Comparison of ENCODE assay signal across 18 cellular contexts in the genomic region with DNA sequence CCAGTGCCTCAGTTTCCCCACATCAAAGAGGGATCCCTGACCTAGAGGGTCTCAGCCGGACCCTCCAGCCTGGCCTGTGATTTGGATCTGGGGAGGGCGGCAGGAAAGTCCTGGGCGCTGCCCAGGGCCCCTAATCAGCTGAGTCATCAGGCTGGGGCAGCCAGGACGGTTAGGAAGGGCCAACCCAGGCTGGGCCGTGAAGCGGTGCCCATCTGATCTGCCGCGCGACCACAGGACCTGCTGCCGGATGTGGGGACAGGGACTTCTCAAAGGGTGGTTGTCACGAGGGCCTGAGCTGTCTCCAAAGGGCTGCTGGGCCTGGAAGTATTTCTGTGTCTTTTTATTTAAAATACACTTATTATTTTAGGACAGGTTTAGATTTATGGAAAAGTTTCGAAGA. TPM values are rescaled to one million over a fixed set of nuclear protein-coding genes. Genes with fewer than 3 reads are reported as not detected.
A peak's percentile ranks its signal among the peaks of the same experiment; 100 is the strongest.
DNase-seq lines count a peak whose midpoint lies in the region; ATAC-seq and TF ChIP-seq lines count a peak whose summit lies in the region.
"Had no signal": no experiment of that assay in that cellular context is flagged by ENCODE, and none has a peak within 500 bp of the region (broad histone marks: within the 10 kb centered on the region; RNA-seq: fewer than 3 reads in every experiment).

No MANE protein-coding gene starts in this region.

- H3K27me3 ChIP-seq in heart right ventricle (peaks cover 0 to 21% (median 7%) of the 10 kb centered on the region in 7 donors), RWPE2 (ENCODE audit: insufficient read depth, poor library complexity, severe bottlenecking) (peaks cover 21% of the 10 kb centered on the region), upper lobe of right lung (peaks cover 8% of the 10 kb centered on the region)
- H3K27me3 ChIP-seq: testis had no signal

- WGBS in heart right ventricle, 2 donors = 65 to 73% methylated on average over 10 to 12 of the region's 12 CpGs

- no peaks in the 10 kb centered on the region for H3K9me3 ChIP-seq in heart right ventricle
- H3K9me3 ChIP-seq in RWPE2 (ENCODE audit: severe bottlenecking) = no peaks in the 10 kb centered on the region
- no peaks in the 10 kb centered on the region for H3K9me3 ChIP-seq in upper lobe of right lung
- H3K9me3 ChIP-seq: gastroesophageal sphincter, testis had no signal

- no peak for TF ChIP-seq POLR2A in erythroblast (IDR thresholded peaks at IDR 0.05; ENCODE audit: low read length)

- DNase-seq in Right ventricle myocardium superior (peak; percentile 36), heart right ventricle (no peak), RWPE2 (ENCODE audit: low spot score) (peak; percentile 54), erythroblast (lab: John Stamatoyannopoulos, UW) (peak; percentile 41 to 50), upper lobe of right lung (no peak), SKM-1 (lab: John Stamatoyannopoulos, UW; ENCODE audit: unreplicated experiment) (no peak)
- DNase-seq in activated T-helper 2 cell treated with anti-CD3 and anti-CD28 coated beads, Interferon-gamma antibody, Interleukin-2, Interleukin-4, amounts not matched to agents 10 μg/mL and 5 μg/mL and 100 μg/mL, durations not matched to agents 14 hours and 24 hours and 36 hours (ENCODE audit: low spot score) = no peak
- DNase-seq: DMS 273 treated with DMSO at 0.1 percent for 48 hours, endodermal cell, NCI-H1417, PC-3, testis had no signal

- TF ChIP-seq CTCF in heart right ventricle (IDR thresholded peaks at IDR 0.05) (no peak), RWPE2 (IDR thresholded peaks at IDR 0.05; ENCODE audit: poor library complexity, severe bottlenecking) (no peak), upper lobe of right lung (IDR thresholded peaks at IDR 0.05) (no peak)

- H3K27me3 Mint-ChIP-seq in activated T-helper 2 cell treated with anti-CD3 and anti-CD28 coated beads, Interferon-gamma antibody, Interleukin-2, Interleukin-4, amounts not matched to agents 10 μg/mL and 5 μg/mL and 100 μg/mL, durations not matched to agents 14 hours and 24 hours and 36 hours (ENCODE audit: low read depth) = peaks cover 2% of the 10 kb centered on the region

- H3K27ac Mint-ChIP-seq in activated T-helper 2 cell treated with anti-CD3 and anti-CD28 coated beads, Interferon-gamma antibody, Interleukin-2, Interleukin-4, amounts not matched to agents 10 μg/mL and 5 μg/mL and 100 μg/mL, durations not matched to agents 14 hours and 24 hours and 36 hours = no peak overlapping the region
- H3K27ac Mint-ChIP-seq: activated naive CD4-positive, alpha-beta T cell treated with anti-CD3 and anti-CD28 coated beads, Interleukin-2, amount 50 U/mL, for 24 hours; endodermal cell had no signal

- no peak for ATAC-seq in Right ventricle myocardium superior (ENCODE audit: poor library complexity)
- ATAC-seq in heart right ventricle = no peak
- ATAC-seq in RWPE2 (ENCODE audit: low read depth) = no peak
- peak; percentile 4 for ATAC-seq in upper lobe of right lung
- ATAC-seq in esophagus mucosa = no peak
- ATAC-seq: gastroesophageal sphincter, PC-3 had no signal

- H3K36me3 ChIP-seq in heart right ventricle (no peaks in the 10 kb centered on the region), RWPE2 (ENCODE audit: low read depth) (no peaks in the 10 kb centered on the region), upper lobe of right lung (no peaks in the 10 kb centered on the region)
- H3K36me3 ChIP-seq: gastroesophageal sphincter had no signal

- no peaks in the 10 kb centered on the region for H3K9me3 Mint-ChIP-seq in activated T-helper 2 cell treated with anti-CD3 and anti-CD28 coated beads, Interferon-gamma antibody, Interleukin-2, Interleukin-4, amounts not matched to agents 10 μg/mL and 5 μg/mL and 100 μg/mL, durations not matched to agents 14 hours and 24 hours and 36 hours
- H3K9me3 Mint-ChIP-seq: activated naive CD4-positive, alpha-beta T cell treated with anti-CD3 and anti-CD28 coated beads, Interleukin-2, amount 50 U/mL, for 24 hours; endodermal cell had no signal

- H3K4me3 Mint-ChIP-seq in activated T-helper 2 cell treated with anti-CD3 and anti-CD28 coated beads, Interferon-gamma antibody, Interleukin-2, Interleukin-4, amounts not matched to agents 10 μg/mL and 5 μg/mL and 100 μg/mL, durations not matched to agents 14 hours and 24 hours and 36 hours (ENCODE audit: low read depth) = no peak overlapping the region
- H3K4me3 Mint-ChIP-seq: activated naive CD4-positive, alpha-beta T cell treated with anti-CD3 and anti-CD28 coated beads, Interleukin-2, amount 50 U/mL, for 24 hours; endodermal cell had no signal

- H3K4me1 Mint-ChIP-seq in activated T-helper 2 cell treated with anti-CD3 and anti-CD28 coated beads, Interferon-gamma antibody, Interleukin-2, Interleukin-4, amounts not matched to agents 10 μg/mL and 5 μg/mL and 100 μg/mL, durations not matched to agents 14 hours and 24 hours and 36 hours (ENCODE audit: low read depth) = no peaks in the 10 kb centered on the region
- H3K4me1 Mint-ChIP-seq: activated naive CD4-positive, alpha-beta T cell treated with anti-CD3 and anti-CD28 coated beads, Interleukin-2, amount 50 U/mL, for 24 hours; endodermal cell had no signal

- no peaks in the 10 kb centered on the region for H3K36me3 Mint-ChIP-seq in activated T-helper 2 cell treated with anti-CD3 and anti-CD28 coated beads, Interferon-gamma antibody, Interleukin-2, Interleukin-4, amounts not matched to agents 10 μg/mL and 5 μg/mL and 100 μg/mL, durations not matched to agents 14 hours and 24 hours and 36 hours (ENCODE audit: low read depth)
- H3K36me3 Mint-ChIP-seq: activated naive CD4-positive, alpha-beta T cell treated with anti-CD3 and anti-CD28 coated beads, Interleukin-2, amount 50 U/mL, for 24 hours had no signal

- intact Hi-C loops in Right ventricle myocardium superior (cut with DNase I) = no loop called here
- intact Hi-C loops in heart right ventricle (cut with DNase I) = no loop called here
- intact Hi-C loops in upper lobe of right lung (cut with DNase I) = no loop called here
- intact Hi-C loops in activated T-helper 2 cell treated with anti-CD3 and anti-CD28 coated beads, Interferon-gamma antibody, Interleukin-2, Interleukin-4, amounts not matched to agents 10 μg/mL and 5 μg/mL and 100 μg/mL, durations not matched to agents 14 hours and 24 hours and 36 hours (cut with micrococcal nuclease) = no loop called here

- no peak overlapping the region for H3K4me3 ChIP-seq in heart right ventricle
- H3K4me3 ChIP-seq in RWPE2 (ENCODE audit: severe bottlenecking) = no peak overlapping the region
- no peak overlapping the region for H3K4me3 ChIP-seq in upper lobe of right lung
- H3K4me3 ChIP-seq: gastroesophageal sphincter, testis had no signal

- H3K27ac ChIP-seq in heart right ventricle (no peak overlapping the region), RWPE2 (ENCODE audit: poor library complexity, severe bottlenecking) (no peak overlapping the region), upper lobe of right lung (no peak overlapping the region)
- H3K27ac ChIP-seq: gastroesophageal sphincter, parathyroid adenoma, testis had no signal

- H3K4me1 ChIP-seq in heart right ventricle = no peaks in the 10 kb centered on the region
- no peaks in the 10 kb centered on the region for H3K4me1 ChIP-seq in RWPE2 (ENCODE audit: insufficient read depth, poor library complexity, severe bottlenecking)
- no peaks in the 10 kb centered on the region for H3K4me1 ChIP-seq in upper lobe of right lung
- H3K4me1 ChIP-seq: gastroesophageal sphincter, parathyroid adenoma, testis had no signal

RNA-seq across cellular contexts. Expression of gene TPSAB1, which starts 4.4 kb away (rescaled TPM):
- total RNA-seq in Right ventricle myocardium superior = 7.1 TPM
- total RNA-seq in heart right ventricle = 10 to 100 TPM in 1 of 10 donors, 1 to 10 TPM in 7, under 1 TPM in 2; 0.53 to 11.4 (median 2.2) TPM
- polyA plus RNA-seq in heart right ventricle = 1 to 10 TPM; 1.5 to 5.8 TPM
- total RNA-seq in upper lobe of right lung = 122 TPM
- not detected in 2 replicates for total RNA-seq in activated T-helper 2 cell treated with anti-CD3 and anti-CD28 coated beads, Interferon-gamma antibody, Interleukin-2, Interleukin-4, amounts not matched to agents 10 μg/mL and 5 μg/mL and 100 μg/mL, durations not matched to agents 14 hours and 24 hours and 36 hours
- total RNA-seq in esophagus mucosa = 4.6 TPM
- total RNA-seq: bronchial epithelial cell, endodermal cell, NCI-H460, PC-3 had no signal

RNA-seq across cellular contexts. Expression of gene TPSD1, which starts 11.0 kb away (rescaled TPM):
- 0.51 TPM for total RNA-seq in Right ventricle myocardium superior
- under 1 TPM in 3 of 10 donors, not detected in 7; 0.28 to 0.44 (median 0.33) TPM for total RNA-seq in heart right ventricle
- under 1 TPM; 0.12 to 0.51 TPM for polyA plus RNA-seq in heart right ventricle
- 9.4 TPM for total RNA-seq in upper lobe of right lung
- not detected in 2 replicates for total RNA-seq in activated T-helper 2 cell treated with anti-CD3 and anti-CD28 coated beads, Interferon-gamma antibody, Interleukin-2, Interleukin-4, amounts not matched to agents 10 μg/mL and 5 μg/mL and 100 μg/mL, durations not matched to agents 14 hours and 24 hours and 36 hours
- not detected for total RNA-seq in esophagus mucosa
- total RNA-seq: bronchial epithelial cell, endodermal cell, NCI-H460, PC-3 had no signal

RNA-seq across cellular contexts. Expression of gene TPSB2, which starts 14.9 kb away (rescaled TPM):
- total RNA-seq in Right ventricle myocardium superior = 10.1 TPM
- total RNA-seq in heart right ventricle = 1 to 10 TPM in 7 of 10 donors, under 1 TPM in 3; 0.33 to 5.2 (median 1.8) TPM
- polyA plus RNA-seq in heart right ventricle = 1 to 10 TPM; 1.7 to 6.4 TPM
- 181 TPM for total RNA-seq in upper lobe of right lung
- total RNA-seq in activated T-helper 2 cell treated with anti-CD3 and anti-CD28 coated beads, Interferon-gamma antibody, Interleukin-2, Interleukin-4, amounts not matched to agents 10 μg/mL and 5 μg/mL and 100 μg/mL, durations not matched to agents 14 hours and 24 hours and 36 hours = not detected in 2 replicates
- total RNA-seq in esophagus mucosa = 4.5 TPM
- total RNA-seq: bronchial epithelial cell, endodermal cell, NCI-H460, PC-3 had no signal

RNA-seq across cellular contexts. Expression of gene TPSG1, which starts 19.8 kb away (rescaled TPM):
- total RNA-seq in Right ventricle myocardium superior (0.19 TPM), heart right ventricle (under 1 TPM in 1 of 10 donors, not detected in 9; 0.37 TPM), upper lobe of right lung (2.3 TPM), esophagus mucosa (0.24 TPM)
- under 1 TPM in 1 of 2 donors, not detected in 1; 0.06 TPM for polyA plus RNA-seq in heart right ventricle
- total RNA-seq in activated T-helper 2 cell treated with anti-CD3 and anti-CD28 coated beads, Interferon-gamma antibody, Interleukin-2, Interleukin-4, amounts not matched to agents 10 μg/mL and 5 μg/mL and 100 μg/mL, durations not matched to agents 14 hours and 24 hours and 36 hours = not detected in 2 replicates
- total RNA-seq: bronchial epithelial cell, endodermal cell, NCI-H460, PC-3 had no signal

Comparison
In these comparisons a context has a peak if more than half of its experiments do, and no peak if none do; other contexts are left out.
1. DNase-seq: peak in Right ventricle myocardium superior (single experiment), RWPE2 (single experiment) and erythroblast (2 of 2); none in heart right ventricle (0 of 2), upper lobe of right lung (single experiment), activated T-helper 2 cell treated with anti-CD3 and anti-CD28 coated beads, Interferon-gamma antibody, Interleukin-2, Interleukin-4, amounts not matched to agents 10 μg/mL and 5 μg/mL and 100 μg/mL, durations not matched to agents 14 hours and 24 hours and 36 hours (single experiment) and SKM-1 (single experiment).
2. RNA of gene TPSB2, which starts 14.9 kb away (total RNA-seq): 181 TPM in upper lobe of right lung (single experiment); 10.1 TPM in Right ventricle myocardium superior (single experiment), 4.5 TPM in esophagus mucosa (single experiment), 0.33 to 5.2 TPM in heart right ventricle and not detected in activated T-helper 2 cell treated with anti-CD3 and anti-CD28 coated beads, Interferon-gamma antibody, Interleukin-2, Interleukin-4, amounts not matched to agents 10 μg/mL and 5 μg/mL and 100 μg/mL, durations not matched to agents 14 hours and 24 hours and 36 hours; every median in the first group is over 10 times any median in the second.